23 cellular contexts compared by ENCODE assay signal in the genomic region with DNA sequence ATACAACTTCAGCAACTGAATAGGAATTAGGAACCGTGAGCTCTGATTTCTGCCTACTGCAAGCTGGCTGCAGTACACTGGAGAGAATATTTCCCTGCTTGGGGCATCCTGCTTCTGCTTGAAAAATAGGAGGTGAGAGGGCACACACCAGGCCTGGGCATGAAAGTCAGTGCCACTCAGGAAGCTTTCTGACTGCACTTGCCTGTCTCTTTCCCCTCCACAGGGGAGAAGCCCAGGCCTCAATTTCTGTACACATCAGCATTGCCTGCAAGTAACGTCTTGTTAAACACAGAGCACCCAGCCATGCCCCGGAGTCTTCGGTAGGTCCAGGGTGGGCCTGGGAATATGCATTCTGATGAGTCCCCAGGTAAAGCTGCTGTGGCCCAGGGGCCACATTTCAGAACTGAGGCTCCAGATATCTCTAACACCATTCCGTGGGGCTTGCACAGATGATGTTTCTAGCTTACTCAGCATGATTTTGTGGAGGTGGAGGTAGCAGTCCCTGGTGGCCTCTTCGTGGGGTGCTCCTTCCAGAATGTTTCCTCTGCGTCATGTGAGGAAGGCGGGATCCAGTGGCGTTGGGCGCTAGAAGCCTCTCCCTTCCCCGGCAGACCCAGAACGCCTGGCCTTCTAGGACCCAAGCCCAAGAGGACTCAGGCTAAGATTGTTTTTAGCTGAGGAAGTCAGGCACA.
DNase-seq lines count a peak whose midpoint lies in the region; ATAC-seq and TF ChIP-seq lines count a peak whose summit lies in the region.
"Had no signal": no experiment of that assay in that cellular context is flagged by ENCODE, and none has a peak within 500 bp of the region (broad histone marks: within the 10 kb centered on the region; RNA-seq: fewer than 3 reads in every experiment).

No MANE protein-coding gene starts in this region.

- H3K4me3 ChIP-seq in adipocyte (ENCODE audit: low read length) (no peak overlapping the region), mesodermal cell (ENCODE audit: extremely low read depth, insufficient read depth, low read length, poor library complexity, severe bottlenecking) (no peak overlapping the region)
- H3K4me3 ChIP-seq: GM12878, left lung, smooth muscle cell had no signal

- CTCF ChIA-PET in RWPE1 (lab: Yijun Ruan, JAX): no interaction called here

- H3K27ac ChIP-seq in mesodermal cell (ENCODE audit: low read depth, low read length, severe bottlenecking): peak overlapping the region; percentile 1
- no peak overlapping the region for H3K27ac ChIP-seq in RWPE1
- H3K27ac ChIP-seq: brain microvascular endothelial cell, epithelial cell of prostate, left lung had no signal

- ATAC-seq in HG03108 (IDR thresholded peaks at IDR 0.05; ENCODE audit: unreplicated experiment): no peak
- ATAC-seq: GM12878, left lung had no signal

- 85 to 89% methylated on average over 10 to 11 of the region's 12 CpGs for WGBS in mesodermal cell (ENCODE audit: insufficient coverage in 2 of 2), 2 experiments

- H3K27me3 ChIP-seq in adipocyte (replicated peaks; ENCODE audit: control insufficient read depth, insufficient read depth, low read length): no peaks in the 10 kb centered on the region
- H3K27me3 ChIP-seq: brain microvascular endothelial cell, left lung had no signal

- peaks cover 13% of the 10 kb centered on the region for H3K4me1 ChIP-seq in adipocyte (ENCODE audit: control insufficient read depth, insufficient read depth, low read length)
- peaks cover 31% of the 10 kb centered on the region for H3K4me1 ChIP-seq in mesodermal cell (ENCODE audit: control insufficient read depth, insufficient read depth, low read length, poor library complexity, severe bottlenecking)

- in situ Hi-C loops in KBM-7 (cut with MboI; ENCODE audit: low pct_unique_long_range_greater_than_20kb, low sequenced_read_pairs): no loop called here

- H3K9ac ChIP-seq in adipocyte (ENCODE audit: low read length): peak overlapping the region; percentile 48

- H3K36me3 ChIP-seq in adipocyte (ENCODE audit: control insufficient read depth, insufficient read depth, low read length, severe bottlenecking) (no peaks in the 10 kb centered on the region), mesodermal cell (ENCODE audit: control insufficient read depth, insufficient read depth, low read length) (no peaks in the 10 kb centered on the region)
- H3K36me3 ChIP-seq: brain microvascular endothelial cell, left lung had no signal

- no peak for TF ChIP-seq CTCF in RWPE1 (conservative IDR thresholded peaks at IDR 0.05; ENCODE audit: low read depth)

- peak; percentile 32 for DNase-seq in activated CD8-positive, alpha-beta memory T cell treated with anti-CD3 and anti-CD28 coated beads for 24 hours
- no peak for DNase-seq in activated CD8-positive, alpha-beta memory T cell treated with anti-CD3 and anti-CD28 coated beads, Interleukin-2, amount 50 U/mL, for 4 hours
- no peak for DNase-seq in adipocyte (ENCODE audit: low read depth)
- DNase-seq in ureter (ENCODE audit: low spot score): peak; percentile 50
- no peak for DNase-seq in RWPE1 (ENCODE audit: low spot score)
- DNase-seq in KBM-7: no peak
- DNase-seq: activated CD4-positive, alpha-beta T cell treated with anti-CD3 and anti-CD28 coated beads, Interleukin-2, amount 10 ng/mL, durations not matched to agents 24 days and 14 days; activated naive CD8-positive, alpha-beta T cell treated with anti-CD3 and anti-CD28 coated beads for 36 hours; activated T-cell treated with anti-CD3 and anti-CD28 coated beads, Interleukin-2, amount 50 U/mL, for 48 hours; brain microvascular endothelial cell; DMS 273 treated with DMSO at 0.1 percent for 48 hours; GF-D8; left lung; NCI-H1436; NCI-H774; RPMI8226; stimulated activated CD4-positive, alpha-beta T cell treated with anti-CD3 and anti-CD28 coated beads, Interleukin-4, amount 100 ng/mL, for 4 hours; SW 1271 had no signal

- no peaks in the 10 kb centered on the region for H3K9me3 ChIP-seq in adipocyte (ENCODE audit: control insufficient read depth, low read length)
- H3K9me3 ChIP-seq in mesodermal cell (ENCODE audit: control insufficient read depth, low read length): no peaks in the 10 kb centered on the region
- H3K9me3 ChIP-seq: left lung had no signal

- POLR2A ChIA-PET in RWPE1 (lab: Yijun Ruan, JAX; ENCODE audit: low non-redundant PET): no interaction called here

Comparison
In these comparisons a context has a peak if more than half of its experiments do, and no peak if none do; other contexts are left out.
1. DNase-seq: peak in activated CD8-positive, alpha-beta memory T cell treated with anti-CD3 and anti-CD28 coated beads for 24 hours (single experiment) and ureter (single experiment); none in activated CD8-positive, alpha-beta memory T cell treated with anti-CD3 and anti-CD28 coated beads, Interleukin-2, amount 50 U/mL, for 4 hours (single experiment), adipocyte (single experiment), RWPE1 (single experiment) and KBM-7 (single experiment).